In genomic region chr7:118110178-118110577, GRCh38 we compare ENCODE assay signal across 30 cellular contexts.
"Had no signal": no experiment of that assay in that cellular context is flagged by ENCODE, and none has a peak within 500 bp of the region (broad histone marks: within the 10 kb centered on the region; RNA-seq: fewer than 3 reads in every experiment).

No MANE protein-coding gene starts in this region.

- H3K36me3 ChIP-seq: brain microvascular endothelial cell, Peyer's patch, SJSA1, WERI-Rb-1 had no signal

- ATAC-seq: activated CD8-positive, alpha-beta memory T cell treated with anti-CD3 and anti-CD28 coated beads, Interleukin-2, amount 10 ng/mL, durations not matched to agents 7 days and 5 days; SK-N-SH treated with all-trans-retinoic acid at 6 μM for 48 hours had no signal

- H3K9me3 ChIP-seq: Peyer's patch, SJSA1 had no signal

- H3K36me3 Mint-ChIP-seq: activated CD8-positive, alpha-beta memory T cell treated with anti-CD3 and anti-CD28 coated beads, Interleukin-2, amount 10 ng/mL, durations not matched to agents 7 days and 5 days; activated naive CD4-positive, alpha-beta T cell treated with anti-CD3 and anti-CD28 coated beads, Interleukin-2, amount 10 ng/mL, durations not matched to agents 7 days and 5 days; activated naive CD8-positive, alpha-beta T cell treated with anti-CD3 and anti-CD28 coated beads for 36 hours had no signal

- H3K4me3 ChIP-seq: Peyer's patch, SJSA1 had no signal

- H3K4me1 Mint-ChIP-seq: activated CD4-positive, alpha-beta memory T cell treated with anti-CD3 and anti-CD28 coated beads, Interleukin-2, amount 10 ng/mL, durations not matched to agents 7 days and 5 days; activated CD8-positive, alpha-beta memory T cell treated with anti-CD3 and anti-CD28 coated beads, Interleukin-2, amount 10 ng/mL, durations not matched to agents 7 days and 5 days; activated naive CD4-positive, alpha-beta T cell treated with anti-CD3 and anti-CD28 coated beads, Interleukin-2, amount 10 ng/mL, durations not matched to agents 7 days and 5 days; activated naive CD8-positive, alpha-beta T cell treated with anti-CD3 and anti-CD28 coated beads for 36 hours had no signal

- H3K4me3 Mint-ChIP-seq: activated CD4-positive, alpha-beta memory T cell treated with anti-CD3 and anti-CD28 coated beads, Interleukin-2, amount 10 ng/mL, durations not matched to agents 7 days and 5 days; activated CD8-positive, alpha-beta memory T cell treated with anti-CD3 and anti-CD28 coated beads, Interleukin-2, amount 10 ng/mL, durations not matched to agents 7 days and 5 days; activated naive CD4-positive, alpha-beta T cell treated with anti-CD3 and anti-CD28 coated beads, Interleukin-2, amount 10 ng/mL, durations not matched to agents 7 days and 5 days; activated naive CD8-positive, alpha-beta T cell treated with anti-CD3 and anti-CD28 coated beads for 36 hours had no signal

- H3K27ac Mint-ChIP-seq: activated CD4-positive, alpha-beta memory T cell treated with anti-CD3 and anti-CD28 coated beads, Interleukin-2, amount 10 ng/mL, durations not matched to agents 7 days and 5 days; activated CD8-positive, alpha-beta memory T cell treated with anti-CD3 and anti-CD28 coated beads, Interleukin-2, amount 10 ng/mL, durations not matched to agents 7 days and 5 days; activated naive CD4-positive, alpha-beta T cell treated with anti-CD3 and anti-CD28 coated beads, Interleukin-2, amount 10 ng/mL, durations not matched to agents 7 days and 5 days; activated naive CD8-positive, alpha-beta T cell treated with anti-CD3 and anti-CD28 coated beads for 36 hours had no signal

- DNase-seq: activated CD4-positive, alpha-beta memory T cell treated with anti-CD3 and anti-CD28 coated beads, Interleukin-2, amount 10 ng/mL, durations not matched to agents 7 days and 5 days; activated CD4-positive, alpha-beta T cell treated with anti-CD3 and anti-CD28 coated beads for 1 hour; activated CD4-positive, alpha-beta T cell treated with anti-CD3 and anti-CD28 coated beads for 48 hours; activated CD4-positive, CD25-positive, alpha-beta regulatory T cell; activated CD8-positive, alpha-beta memory T cell treated with anti-CD3 and anti-CD28 coated beads for 24 hours; activated CD8-positive, alpha-beta memory T cell treated with anti-CD3 and anti-CD28 coated beads, Interleukin-2, amount 10 ng/mL, durations not matched to agents 7 days and 5 days; activated CD8-positive, alpha-beta memory T cell treated with anti-CD3 and anti-CD28 coated beads, Interleukin-2, amount 50 U/mL, for 48 hours; activated effector memory CD4-positive, alpha-beta T cell treated with Interleukin-2 at 50 U/mL for 16 hours; activated naive CD4-positive, alpha-beta T cell treated with anti-CD3 and anti-CD28 coated beads, Interleukin-2, amount 10 ng/mL, durations not matched to agents 7 days and 5 days; activated naive CD8-positive, alpha-beta T cell treated with anti-CD3 and anti-CD28 coated beads for 36 hours; activated T-cell treated with anti-CD3 and anti-CD28 coated beads, Interleukin-2, amount 50 U/mL, for 48 hours; amniotic stem cell; aorta; brain microvascular endothelial cell; central memory CD4-positive, alpha-beta T cell; NCI-H1417 treated with DMSO at 0.1 percent for 48 hours; NCI-H187 treated with DMSO at 0.1 percent for 48 hours; NCI-H2171 treated with DMSO at 0.1 percent for 48 hours; NCI-H2227 treated with DMSO at 0.1 percent for 48 hours; NCI-H446; NCI-H526 treated with DMSO at 0.1 percent for 48 hours; Peyer's patch; RPMI8226; SW 1271; T-helper 1 cell; T1000; WERI-Rb-1 had no signal

- FAIRE-seq: colon had no signal

- H3K27me3 ChIP-seq: brain microvascular endothelial cell, Peyer's patch, SJSA1 had no signal

- H3K4me1 ChIP-seq: Peyer's patch, SJSA1 had no signal

- H3K27me3 Mint-ChIP-seq: activated naive CD4-positive, alpha-beta T cell treated with anti-CD3 and anti-CD28 coated beads, Interleukin-2, amount 10 ng/mL, durations not matched to agents 7 days and 5 days had no signal

- H3K9me3 Mint-ChIP-seq: activated naive CD4-positive, alpha-beta T cell treated with anti-CD3 and anti-CD28 coated beads, Interleukin-2, amount 10 ng/mL, durations not matched to agents 7 days and 5 days had no signal

- H3K27ac ChIP-seq: brain microvascular endothelial cell, Peyer's patch, SJSA1, WERI-Rb-1 had no signal
